ENCODE assay signal across 1 cellular context in the genomic region with DNA sequence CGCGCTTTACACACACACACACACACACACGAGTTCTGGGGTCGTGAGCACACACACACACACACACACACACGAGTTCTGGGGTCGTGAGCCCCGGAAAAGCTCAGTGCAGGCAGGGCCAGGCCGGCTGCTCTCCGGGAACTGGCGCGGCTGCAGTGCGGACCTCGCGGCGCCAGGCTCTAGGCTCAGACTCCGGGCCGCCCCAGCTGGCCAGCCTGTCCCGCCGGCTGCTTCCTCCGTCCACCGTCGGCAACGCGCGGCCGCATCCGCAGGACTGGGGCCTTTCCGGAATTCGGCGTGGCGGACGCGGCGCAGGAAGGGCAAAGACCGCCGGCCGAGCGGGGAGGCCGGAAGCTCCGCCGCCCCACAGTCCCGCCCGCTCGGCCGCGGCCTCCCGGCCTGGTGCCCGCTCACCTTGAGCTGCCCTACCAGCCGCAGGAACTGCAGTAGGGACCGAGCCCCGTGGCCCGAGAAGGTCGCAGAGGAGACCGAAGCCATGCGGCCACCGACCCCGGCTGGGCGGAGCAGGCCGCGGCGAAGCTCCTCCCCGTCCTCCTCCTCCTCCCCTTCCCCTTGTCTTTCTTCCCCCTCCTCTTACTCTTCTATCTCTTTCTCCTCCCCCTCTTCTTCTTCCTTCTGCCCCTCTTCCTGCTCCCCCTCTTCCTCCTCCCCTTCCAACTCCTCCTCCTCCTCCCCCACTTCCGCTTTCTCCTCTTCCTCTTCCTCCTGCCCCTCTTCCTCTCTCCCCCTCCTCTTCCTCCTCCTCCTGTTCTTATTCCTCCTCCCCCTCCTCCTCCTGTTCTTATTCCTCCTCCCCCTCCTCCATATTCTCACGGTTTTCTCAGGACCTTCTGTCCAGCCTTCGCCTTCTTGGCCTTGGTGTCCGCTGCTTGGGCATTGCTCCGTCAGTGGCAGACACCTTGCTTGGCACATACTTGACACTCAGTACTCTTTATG.
TF ChIP-seq lines count a peak whose summit lies in the region.

A gene with protein sequence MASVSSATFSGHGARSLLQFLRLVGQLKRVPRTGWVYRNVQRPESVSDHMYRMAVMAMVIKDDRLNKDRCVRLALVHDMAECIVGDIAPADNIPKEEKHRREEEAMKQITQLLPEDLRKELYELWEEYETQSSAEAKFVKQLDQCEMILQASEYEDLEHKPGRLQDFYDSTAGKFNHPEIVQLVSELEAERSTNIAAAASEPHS (minus strand): TSS at position 533 of the 957 bp plus-strand sequence. CDS start 35 bp downstream, at position 498.

TF ChIP-seq in K562, 482 proteins besides CTCF, POLR2A, EP300 and RAD21 (continued from another document and continues in another):
- peak; percentile 47; the same call in 1 of the 2 replicates for TF ChIP-seq ZNF232 (CRISPR knock-in tag; IDR thresholded peaks at IDR 0.05)
- TF ChIP-seq, protein P1, sequence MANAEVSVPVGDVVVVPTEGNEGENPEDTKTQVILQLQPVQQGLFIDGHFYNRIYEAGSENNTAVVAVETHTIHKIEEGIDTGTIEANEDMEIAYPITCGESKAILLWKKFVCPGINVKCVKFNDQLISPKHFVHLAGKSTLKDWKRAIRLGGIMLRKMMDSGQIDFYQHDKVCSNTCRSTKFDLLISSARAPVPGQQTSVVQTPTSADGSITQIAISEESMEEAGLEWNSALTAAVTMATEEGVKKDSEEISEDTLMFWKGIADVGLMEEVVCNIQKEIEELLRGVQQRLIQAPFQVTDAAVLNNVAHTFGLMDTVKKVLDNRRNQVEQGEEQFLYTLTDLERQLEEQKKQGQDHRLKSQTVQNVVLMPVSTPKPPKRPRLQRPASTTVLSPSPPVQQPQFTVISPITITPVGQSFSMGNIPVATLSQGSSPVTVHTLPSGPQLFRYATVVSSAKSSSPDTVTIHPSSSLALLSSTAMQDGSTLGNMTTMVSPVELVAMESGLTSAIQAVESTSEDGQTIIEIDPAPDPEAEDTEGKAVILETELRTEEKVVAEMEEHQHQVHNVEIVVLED (CRISPR knock-in tag; IDR thresholded peaks at IDR 0.05), result peak; percentile 44; the same call in 1 of the 2 replicates
- no peak for TF ChIP-seq PTTG1 (tag; IDR thresholded peaks at IDR 0.05; ENCODE audit: low read depth)
- TF ChIP-seq, protein P2, sequence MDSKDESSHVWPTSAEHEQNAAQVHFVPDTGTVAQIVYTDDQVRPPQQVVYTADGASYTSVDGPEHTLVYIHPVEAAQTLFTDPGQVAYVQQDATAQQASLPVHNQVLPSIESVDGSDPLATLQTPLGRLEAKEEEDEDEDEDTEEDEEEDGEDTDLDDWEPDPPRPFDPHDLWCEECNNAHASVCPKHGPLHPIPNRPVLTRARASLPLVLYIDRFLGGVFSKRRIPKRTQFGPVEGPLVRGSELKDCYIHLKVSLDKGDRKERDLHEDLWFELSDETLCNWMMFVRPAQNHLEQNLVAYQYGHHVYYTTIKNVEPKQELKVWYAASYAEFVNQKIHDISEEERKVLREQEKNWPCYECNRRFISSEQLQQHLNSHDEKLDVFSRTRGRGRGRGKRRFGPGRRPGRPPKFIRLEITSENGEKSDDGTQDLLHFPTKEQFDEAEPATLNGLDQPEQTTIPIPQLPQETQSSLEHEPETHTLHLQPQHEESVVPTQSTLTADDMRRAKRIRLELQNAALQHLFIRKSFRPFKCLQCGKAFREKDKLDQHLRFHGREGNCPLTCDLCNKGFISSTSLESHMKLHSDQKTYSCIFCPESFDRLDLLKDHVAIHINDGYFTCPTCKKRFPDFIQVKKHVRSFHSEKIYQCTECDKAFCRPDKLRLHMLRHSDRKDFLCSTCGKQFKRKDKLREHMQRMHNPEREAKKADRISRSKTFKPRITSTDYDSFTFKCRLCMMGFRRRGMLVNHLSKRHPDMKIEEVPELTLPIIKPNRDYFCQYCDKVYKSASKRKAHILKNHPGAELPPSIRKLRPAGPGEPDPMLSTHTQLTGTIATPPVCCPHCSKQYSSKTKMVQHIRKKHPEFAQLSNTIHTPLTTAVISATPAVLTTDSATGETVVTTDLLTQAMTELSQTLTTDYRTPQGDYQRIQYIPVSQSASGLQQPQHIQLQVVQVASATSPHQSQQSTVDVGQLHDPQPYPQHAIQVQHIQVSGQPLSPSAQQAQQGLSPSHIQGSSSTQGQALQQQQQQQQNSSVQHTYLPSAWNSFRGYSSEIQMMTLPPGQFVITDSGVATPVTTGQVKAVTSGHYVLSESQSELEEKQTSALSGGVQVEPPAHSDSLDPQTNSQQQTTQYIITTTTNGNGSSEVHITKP (IDR thresholded peaks at IDR 0.05; ENCODE audit: partially characterized antibody), result peak; percentile 66
- TF ChIP-seq HDGF (IDR thresholded peaks at IDR 0.05), result peak; percentile 98
- TF ChIP-seq, protein P3, sequence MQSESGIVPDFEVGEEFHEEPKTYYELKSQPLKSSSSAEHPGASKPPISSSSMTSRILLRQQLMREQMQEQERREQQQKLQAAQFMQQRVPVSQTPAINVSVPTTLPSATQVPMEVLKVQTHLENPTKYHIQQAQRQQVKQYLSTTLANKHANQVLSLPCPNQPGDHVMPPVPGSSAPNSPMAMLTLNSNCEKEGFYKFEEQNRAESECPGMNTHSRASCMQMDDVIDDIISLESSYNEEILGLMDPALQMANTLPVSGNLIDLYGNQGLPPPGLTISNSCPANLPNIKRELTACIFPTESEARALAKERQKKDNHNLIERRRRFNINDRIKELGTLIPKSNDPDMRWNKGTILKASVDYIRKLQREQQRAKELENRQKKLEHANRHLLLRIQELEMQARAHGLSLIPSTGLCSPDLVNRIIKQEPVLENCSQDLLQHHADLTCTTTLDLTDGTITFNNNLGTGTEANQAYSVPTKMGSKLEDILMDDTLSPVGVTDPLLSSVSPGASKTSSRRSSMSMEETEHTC (IDR thresholded peaks at IDR 0.05), result no peak
- peak; percentile 59; the same call in 1 of the 2 replicates for TF ChIP-seq ERF (CRISPR knock-in tag; IDR thresholded peaks at IDR 0.05)
- no peak for TF ChIP-seq DMBX1 (CRISPR knock-in tag; IDR thresholded peaks at IDR 0.05; ENCODE audit: borderline replicate concordance)
- TF ChIP-seq GTF2F1 (IDR thresholded peaks at IDR 0.05; ENCODE audit: low read depth, low read length), result no peak
- no peak for TF ChIP-seq ZNF408 (CRISPR knock-in tag; IDR thresholded peaks at IDR 0.05; ENCODE audit: low read depth)
- TF ChIP-seq MYBL2 (IDR thresholded peaks at IDR 0.05; ENCODE audit: low read depth), result no peak
- no peak for TF ChIP-seq MYBL2 (CRISPR knock-in tag; IDR thresholded peaks at IDR 0.05; ENCODE audit: borderline replicate concordance)
- TF ChIP-seq SOX6 (IDR thresholded peaks at IDR 0.05), result peak; percentile 42; the same call in 1 of the 2 replicates
- TF ChIP-seq ZNF780A (CRISPR knock-in tag; IDR thresholded peaks at IDR 0.05), result no peak
- TF ChIP-seq GTF2E2 (tag; IDR thresholded peaks at IDR 0.05), result peak; percentile 61; the same call in 1 of the 2 replicates
- TF ChIP-seq, protein P4, sequence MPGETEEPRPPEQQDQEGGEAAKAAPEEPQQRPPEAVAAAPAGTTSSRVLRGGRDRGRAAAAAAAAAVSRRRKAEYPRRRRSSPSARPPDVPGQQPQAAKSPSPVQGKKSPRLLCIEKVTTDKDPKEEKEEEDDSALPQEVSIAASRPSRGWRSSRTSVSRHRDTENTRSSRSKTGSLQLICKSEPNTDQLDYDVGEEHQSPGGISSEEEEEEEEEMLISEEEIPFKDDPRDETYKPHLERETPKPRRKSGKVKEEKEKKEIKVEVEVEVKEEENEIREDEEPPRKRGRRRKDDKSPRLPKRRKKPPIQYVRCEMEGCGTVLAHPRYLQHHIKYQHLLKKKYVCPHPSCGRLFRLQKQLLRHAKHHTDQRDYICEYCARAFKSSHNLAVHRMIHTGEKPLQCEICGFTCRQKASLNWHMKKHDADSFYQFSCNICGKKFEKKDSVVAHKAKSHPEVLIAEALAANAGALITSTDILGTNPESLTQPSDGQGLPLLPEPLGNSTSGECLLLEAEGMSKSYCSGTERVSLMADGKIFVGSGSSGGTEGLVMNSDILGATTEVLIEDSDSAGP (CRISPR knock-in tag; IDR thresholded peaks at IDR 0.05), result peak; percentile 59; the same call in 1 of the 2 replicates
- TF ChIP-seq, protein P5, sequence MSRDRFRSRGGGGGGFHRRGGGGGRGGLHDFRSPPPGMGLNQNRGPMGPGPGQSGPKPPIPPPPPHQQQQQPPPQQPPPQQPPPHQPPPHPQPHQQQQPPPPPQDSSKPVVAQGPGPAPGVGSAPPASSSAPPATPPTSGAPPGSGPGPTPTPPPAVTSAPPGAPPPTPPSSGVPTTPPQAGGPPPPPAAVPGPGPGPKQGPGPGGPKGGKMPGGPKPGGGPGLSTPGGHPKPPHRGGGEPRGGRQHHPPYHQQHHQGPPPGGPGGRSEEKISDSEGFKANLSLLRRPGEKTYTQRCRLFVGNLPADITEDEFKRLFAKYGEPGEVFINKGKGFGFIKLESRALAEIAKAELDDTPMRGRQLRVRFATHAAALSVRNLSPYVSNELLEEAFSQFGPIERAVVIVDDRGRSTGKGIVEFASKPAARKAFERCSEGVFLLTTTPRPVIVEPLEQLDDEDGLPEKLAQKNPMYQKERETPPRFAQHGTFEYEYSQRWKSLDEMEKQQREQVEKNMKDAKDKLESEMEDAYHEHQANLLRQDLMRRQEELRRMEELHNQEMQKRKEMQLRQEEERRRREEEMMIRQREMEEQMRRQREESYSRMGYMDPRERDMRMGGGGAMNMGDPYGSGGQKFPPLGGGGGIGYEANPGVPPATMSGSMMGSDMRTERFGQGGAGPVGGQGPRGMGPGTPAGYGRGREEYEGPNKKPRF (IDR thresholded peaks at IDR 0.05; ENCODE audit: low read depth, low read length), result no peak
- TF ChIP-seq, protein P6, sequence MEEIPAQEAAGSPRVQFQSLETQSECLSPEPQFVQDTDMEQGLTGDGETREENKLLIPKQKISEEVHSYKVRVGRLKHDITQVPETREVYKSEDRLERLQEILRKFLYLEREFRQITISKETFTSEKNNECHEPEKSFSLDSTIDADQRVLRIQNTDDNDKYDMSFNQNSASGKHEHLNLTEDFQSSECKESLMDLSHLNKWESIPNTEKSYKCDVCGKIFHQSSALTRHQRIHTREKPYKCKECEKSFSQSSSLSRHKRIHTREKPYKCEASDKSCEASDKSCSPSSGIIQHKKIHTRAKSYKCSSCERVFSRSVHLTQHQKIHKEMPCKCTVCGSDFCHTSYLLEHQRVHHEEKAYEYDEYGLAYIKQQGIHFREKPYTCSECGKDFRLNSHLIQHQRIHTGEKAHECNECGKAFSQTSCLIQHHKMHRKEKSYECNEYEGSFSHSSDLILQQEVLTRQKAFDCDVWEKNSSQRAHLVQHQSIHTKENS (CRISPR knock-in tag; IDR thresholded peaks at IDR 0.05), result no peak
- TF ChIP-seq, protein P7, sequence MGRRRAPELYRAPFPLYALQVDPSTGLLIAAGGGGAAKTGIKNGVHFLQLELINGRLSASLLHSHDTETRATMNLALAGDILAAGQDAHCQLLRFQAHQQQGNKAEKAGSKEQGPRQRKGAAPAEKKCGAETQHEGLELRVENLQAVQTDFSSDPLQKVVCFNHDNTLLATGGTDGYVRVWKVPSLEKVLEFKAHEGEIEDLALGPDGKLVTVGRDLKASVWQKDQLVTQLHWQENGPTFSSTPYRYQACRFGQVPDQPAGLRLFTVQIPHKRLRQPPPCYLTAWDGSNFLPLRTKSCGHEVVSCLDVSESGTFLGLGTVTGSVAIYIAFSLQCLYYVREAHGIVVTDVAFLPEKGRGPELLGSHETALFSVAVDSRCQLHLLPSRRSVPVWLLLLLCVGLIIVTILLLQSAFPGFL (CRISPR knock-in tag; IDR thresholded peaks at IDR 0.05), result no peak
- TF ChIP-seq, protein P8, sequence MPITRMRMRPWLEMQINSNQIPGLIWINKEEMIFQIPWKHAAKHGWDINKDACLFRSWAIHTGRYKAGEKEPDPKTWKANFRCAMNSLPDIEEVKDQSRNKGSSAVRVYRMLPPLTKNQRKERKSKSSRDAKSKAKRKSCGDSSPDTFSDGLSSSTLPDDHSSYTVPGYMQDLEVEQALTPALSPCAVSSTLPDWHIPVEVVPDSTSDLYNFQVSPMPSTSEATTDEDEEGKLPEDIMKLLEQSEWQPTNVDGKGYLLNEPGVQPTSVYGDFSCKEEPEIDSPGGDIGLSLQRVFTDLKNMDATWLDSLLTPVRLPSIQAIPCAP (CRISPR knock-in tag; IDR thresholded peaks at IDR 0.05; ENCODE audit: borderline replicate concordance), result 0 out of 2 replicates have a peak, but pooled peaks have one; percentile 61
- TF ChIP-seq, protein P9, sequence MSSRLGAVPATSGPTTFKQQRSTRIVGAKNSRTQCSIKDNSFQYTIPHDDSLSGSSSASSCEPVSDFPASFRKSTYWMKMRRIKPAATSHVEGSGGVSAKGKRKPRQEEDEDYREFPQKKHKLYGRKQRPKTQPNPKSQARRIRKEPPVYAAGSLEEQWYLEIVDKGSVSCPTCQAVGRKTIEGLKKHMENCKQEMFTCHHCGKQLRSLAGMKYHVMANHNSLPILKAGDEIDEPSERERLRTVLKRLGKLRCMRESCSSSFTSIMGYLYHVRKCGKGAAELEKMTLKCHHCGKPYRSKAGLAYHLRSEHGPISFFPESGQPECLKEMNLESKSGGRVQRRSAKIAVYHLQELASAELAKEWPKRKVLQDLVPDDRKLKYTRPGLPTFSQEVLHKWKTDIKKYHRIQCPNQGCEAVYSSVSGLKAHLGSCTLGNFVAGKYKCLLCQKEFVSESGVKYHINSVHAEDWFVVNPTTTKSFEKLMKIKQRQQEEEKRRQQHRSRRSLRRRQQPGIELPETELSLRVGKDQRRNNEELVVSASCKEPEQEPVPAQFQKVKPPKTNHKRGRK (tag; IDR thresholded peaks at IDR 0.05), result peak; percentile 83
- TF ChIP-seq, protein P10, sequence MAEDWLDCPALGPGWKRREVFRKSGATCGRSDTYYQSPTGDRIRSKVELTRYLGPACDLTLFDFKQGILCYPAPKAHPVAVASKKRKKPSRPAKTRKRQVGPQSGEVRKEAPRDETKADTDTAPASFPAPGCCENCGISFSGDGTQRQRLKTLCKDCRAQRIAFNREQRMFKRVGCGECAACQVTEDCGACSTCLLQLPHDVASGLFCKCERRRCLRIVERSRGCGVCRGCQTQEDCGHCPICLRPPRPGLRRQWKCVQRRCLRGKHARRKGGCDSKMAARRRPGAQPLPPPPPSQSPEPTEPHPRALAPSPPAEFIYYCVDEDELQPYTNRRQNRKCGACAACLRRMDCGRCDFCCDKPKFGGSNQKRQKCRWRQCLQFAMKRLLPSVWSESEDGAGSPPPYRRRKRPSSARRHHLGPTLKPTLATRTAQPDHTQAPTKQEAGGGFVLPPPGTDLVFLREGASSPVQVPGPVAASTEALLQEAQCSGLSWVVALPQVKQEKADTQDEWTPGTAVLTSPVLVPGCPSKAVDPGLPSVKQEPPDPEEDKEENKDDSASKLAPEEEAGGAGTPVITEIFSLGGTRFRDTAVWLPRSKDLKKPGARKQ (CRISPR knock-in tag; IDR thresholded peaks at IDR 0.05), result no peak
- TF ChIP-seq, protein P11, sequence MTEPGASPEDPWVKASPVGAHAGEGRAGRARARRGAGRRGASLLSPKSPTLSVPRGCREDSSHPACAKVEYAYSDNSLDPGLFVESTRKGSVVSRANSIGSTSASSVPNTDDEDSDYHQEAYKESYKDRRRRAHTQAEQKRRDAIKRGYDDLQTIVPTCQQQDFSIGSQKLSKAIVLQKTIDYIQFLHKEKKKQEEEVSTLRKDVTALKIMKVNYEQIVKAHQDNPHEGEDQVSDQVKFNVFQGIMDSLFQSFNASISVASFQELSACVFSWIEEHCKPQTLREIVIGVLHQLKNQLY (CRISPR knock-in tag; conservative IDR thresholded peaks at IDR 0.05), result no peak
- TF ChIP-seq TARDBP (IDR thresholded peaks at IDR 0.05), result no peak
- TF ChIP-seq, protein P12, sequence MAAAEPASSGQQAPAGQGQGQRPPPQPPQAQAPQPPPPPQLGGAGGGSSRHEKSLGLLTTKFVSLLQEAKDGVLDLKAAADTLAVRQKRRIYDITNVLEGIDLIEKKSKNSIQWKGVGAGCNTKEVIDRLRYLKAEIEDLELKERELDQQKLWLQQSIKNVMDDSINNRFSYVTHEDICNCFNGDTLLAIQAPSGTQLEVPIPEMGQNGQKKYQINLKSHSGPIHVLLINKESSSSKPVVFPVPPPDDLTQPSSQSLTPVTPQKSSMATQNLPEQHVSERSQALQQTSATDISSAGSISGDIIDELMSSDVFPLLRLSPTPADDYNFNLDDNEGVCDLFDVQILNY (CRISPR knock-in tag; IDR thresholded peaks at IDR 0.05), result no peak
- no peak for TF ChIP-seq ZNF445 (CRISPR knock-in tag; IDR thresholded peaks at IDR 0.05; ENCODE audit: low read depth)
- TF ChIP-seq ZNF311 (CRISPR knock-in tag; IDR thresholded peaks at IDR 0.05), result no peak
- peak; percentile 99 to 100 for TF ChIP-seq ETV6 (IDR thresholded peaks at IDR 0.05; ENCODE audit: borderline replicate concordance in 1 of 2, low read depth in 2 of 2, low read length in 1 of 2)
- TF ChIP-seq ETV6 (CRISPR knock-in tag; IDR thresholded peaks at IDR 0.05; ENCODE audit: borderline replicate concordance), result no peak
